Comparison of ENCODE assay signal across 26 cellular contexts in the genomic region with DNA sequence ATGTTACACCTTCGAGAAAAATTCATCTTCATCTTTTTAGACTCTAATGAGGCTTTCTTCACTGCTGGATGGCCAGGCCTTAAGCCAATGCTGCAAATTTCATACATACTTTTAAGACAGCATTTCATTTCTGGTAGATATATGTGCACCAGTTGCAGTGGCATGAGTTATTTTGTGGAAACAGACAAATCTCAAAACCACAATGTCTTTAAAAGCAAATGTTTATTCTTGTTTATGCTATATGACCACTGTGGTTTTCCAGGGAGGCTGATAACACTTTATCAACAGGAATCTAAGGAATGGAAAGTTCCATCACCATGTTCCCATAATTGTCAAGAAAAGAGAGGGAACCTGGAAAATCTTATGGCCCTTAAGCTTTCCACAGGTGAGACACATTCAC. TPM values are rescaled to one million over a fixed set of nuclear protein-coding genes. Genes with fewer than 3 reads are reported as not detected.
"Had no signal": no experiment of that assay in that cellular context is flagged by ENCODE, and none has a peak within 500 bp of the region (broad histone marks: within the 10 kb centered on the region; RNA-seq: fewer than 3 reads in every experiment).

No MANE protein-coding gene starts in this region.

- H3K4me3 ChIP-seq: Peyer's patch, SJCRH30 had no signal

- H3K9me3 ChIP-seq: Peyer's patch, SJCRH30, SK-N-SH had no signal

- H3K27me3 ChIP-seq: Peyer's patch, SJCRH30 had no signal

- DNase-seq: activated CD4-positive, alpha-beta memory T cell treated with anti-CD3 and anti-CD28 coated beads for 36 hours; activated CD4-positive, alpha-beta T cell treated with anti-CD3 and anti-CD28 coated beads, Interleukin-2, amount 10 ng/mL, durations not matched to agents 7 days and 5 days; activated CD4-positive, CD25-positive, alpha-beta regulatory T cell treated with anti-CD3 and anti-CD28 coated beads, Interleukin-2, amount 50 U/mL, for 72 hours; activated CD8-positive, alpha-beta memory T cell treated with anti-CD3 and anti-CD28 coated beads for 24 hours; activated effector memory CD4-positive, alpha-beta T cell treated with anti-CD3 and anti-CD28 coated beads, Interleukin-2, amount 50 U/mL, for 16 hours; activated naive CD4-positive, alpha-beta T cell treated with Interleukin-2 at 50 U/mL for 16 hours; activated naive CD8-positive, alpha-beta T cell treated with anti-CD3 and anti-CD28 coated beads, Interleukin-2, amount 50 U/mL, for 24 hours; activated T-cell treated with anti-CD3 and anti-CD28 coated beads, Interleukin-2, amount 50 U/mL, for 4 hours; amygdala; MM.1S; NCI-H1105; NCI-H1436 treated with DMSO at 0.1 percent for 48 hours; NCI-H187; NCI-H2081 treated with DMSO at 0.1 percent for 48 hours; NCI-H446 treated with DMSO at 0.1 percent for 48 hours; NCI-H526; NCI-H774; NK-92 treated with Interleukin-12 subunit alpha and Interleukin-12 subunit beta, amount 100 ng/mL, for 24 hours; Peyer's patch; Right ventricle myocardium superior; SJCRH30; SK-N-SH had no signal

- H3K4me2 ChIP-seq: SK-N-SH had no signal

- H3K36me3 ChIP-seq: Peyer's patch, SJCRH30 had no signal

- H3K9ac ChIP-seq: SK-N-SH had no signal

- H3K4me1 ChIP-seq: Peyer's patch, SJCRH30 had no signal

- H3K9me2 ChIP-seq: SK-N-SH had no signal

- ATAC-seq: activated naive CD4-positive, alpha-beta T cell treated with anti-CD3 and anti-CD28 coated beads, Interleukin-2, amount 50 U/mL, for 72 hours; activated naive CD8-positive, alpha-beta T cell treated with anti-CD3 and anti-CD28 coated beads, Interleukin-2, amount 50 U/mL, for 24 hours; activated T-cell treated with anti-CD3 and anti-CD28 coated beads, Interleukin-2, amount 50 U/mL, for 4 hours; WTC11 had no signal

- H3K27ac ChIP-seq: Peyer's patch, RWPE1, SJCRH30 had no signal

RNA-seq across cellular contexts. Expression of a gene that starts 27.7 kb away (rescaled TPM):
- total RNA-seq: activated CD4-positive, alpha-beta memory T cell treated with anti-CD3 and anti-CD28 coated beads for 36 hours; activated CD4-positive, alpha-beta T cell treated with anti-CD3 and anti-CD28 coated beads, Interleukin-2, amount 10 ng/mL, durations not matched to agents 7 days and 5 days; activated naive CD4-positive, alpha-beta T cell treated with anti-CD3 and anti-CD28 coated beads, Interleukin-2, amount 50 U/mL, for 72 hours; activated T-cell treated with anti-CD3 and anti-CD28 coated beads, Interleukin-2, amount 50 U/mL, for 4 hours; cardiac septum; Peyer's patch; Right ventricle myocardium superior; SJCRH30 had no signal
- polyA plus RNA-seq: SK-N-SH had no signal
